ENCODE assay signal across 1 cellular context in the genomic region with DNA sequence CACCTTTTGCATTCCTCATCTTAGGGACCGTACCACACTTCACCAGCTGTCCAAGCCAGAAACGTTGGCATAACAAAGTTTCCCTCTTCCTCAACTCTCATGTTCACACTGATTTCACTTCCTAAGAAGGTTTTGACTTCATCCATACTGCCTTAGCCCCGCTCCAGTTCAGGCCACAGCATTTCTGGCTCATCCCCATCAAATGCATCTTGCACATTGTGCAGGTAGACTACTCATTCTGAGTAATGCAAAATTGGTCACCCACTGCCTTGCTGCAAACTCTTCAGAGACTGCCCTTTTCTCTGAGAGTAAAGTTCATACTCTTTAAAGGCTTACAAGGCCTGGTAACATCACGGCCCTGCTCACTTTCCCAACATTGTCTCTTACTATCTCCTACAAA.
TF ChIP-seq lines count a peak whose summit lies in the region.

No MANE protein-coding gene starts in this region.

TF ChIP-seq in GM12878, 131 proteins besides CTCF, POLR2A, EP300 and RAD21:
- TF ChIP-seq RELA (IDR thresholded peaks at IDR 0.05; ENCODE audit: borderline replicate concordance, partially characterized antibody): no peak
- TF ChIP-seq, protein P1, sequence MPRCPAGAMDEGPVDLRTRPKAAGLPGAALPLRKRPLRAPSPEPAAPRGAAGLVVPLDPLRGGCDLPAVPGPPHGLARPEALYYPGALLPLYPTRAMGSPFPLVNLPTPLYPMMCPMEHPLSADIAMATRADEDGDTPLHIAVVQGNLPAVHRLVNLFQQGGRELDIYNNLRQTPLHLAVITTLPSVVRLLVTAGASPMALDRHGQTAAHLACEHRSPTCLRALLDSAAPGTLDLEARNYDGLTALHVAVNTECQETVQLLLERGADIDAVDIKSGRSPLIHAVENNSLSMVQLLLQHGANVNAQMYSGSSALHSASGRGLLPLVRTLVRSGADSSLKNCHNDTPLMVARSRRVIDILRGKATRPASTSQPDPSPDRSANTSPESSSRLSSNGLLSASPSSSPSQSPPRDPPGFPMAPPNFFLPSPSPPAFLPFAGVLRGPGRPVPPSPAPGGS (IDR thresholded peaks at IDR 0.05; ENCODE audit: borderline replicate concordance, insufficient read depth, low read depth, low read length, poor library complexity, severe bottlenecking): peak; percentile 79
- no peak for TF ChIP-seq SREBF2 (IDR thresholded peaks at IDR 0.05; ENCODE audit: low read length)
